17 cellular contexts compared by ENCODE assay signal in genomic region chrX:68868316-68868715, GRCh38.
"Had no signal": no experiment of that assay in that cellular context is flagged by ENCODE, and none has a peak within 500 bp of the region (broad histone marks: within the 10 kb centered on the region; RNA-seq: fewer than 3 reads in every experiment).

No MANE protein-coding gene starts in this region.

- H3K9me3 ChIP-seq: breast epithelium, left ventricle myocardium inferior, sigmoid colon, tibial nerve had no signal

- H3K27me3 Mint-ChIP-seq: activated CD4-positive, alpha-beta memory T cell treated with anti-CD3 and anti-CD28 coated beads, Interleukin-2, amount 10 ng/mL, durations not matched to agents 7 days and 5 days; activated CD4-positive, alpha-beta T cell treated with anti-CD3 and anti-CD28 coated beads for 36 hours; activated naive CD8-positive, alpha-beta T cell treated with anti-CD3 and anti-CD28 coated beads for 36 hours had no signal

- H3K27me3 ChIP-seq: neural progenitor cell, sigmoid colon, tibial nerve had no signal

- H3K27ac ChIP-seq: breast epithelium, dorsolateral prefrontal cortex, left ventricle myocardium inferior, neural progenitor cell, sigmoid colon had no signal

- H3K4me3 ChIP-seq: breast epithelium, dorsolateral prefrontal cortex, left ventricle myocardium inferior, neural progenitor cell, sigmoid colon, tibial nerve had no signal

- H3K9ac ChIP-seq: neural progenitor cell had no signal

- H3K27ac Mint-ChIP-seq: activated CD4-positive, alpha-beta memory T cell treated with anti-CD3 and anti-CD28 coated beads, Interleukin-2, amount 10 ng/mL, durations not matched to agents 7 days and 5 days; activated naive CD8-positive, alpha-beta T cell treated with anti-CD3 and anti-CD28 coated beads for 36 hours; activated T-cell treated with anti-CD3 and anti-CD28 coated beads, Interleukin-2, amount 50 U/mL, for 72 hours; memory B cell; stimulated activated naive B cell treated with anti-CD40 and anti-IgM and Interleukin-4, amounts not matched to agents 10 μg/mL and 1 μg/mL and 100 μg/mL, for 72 hours; T-helper 1 cell treated with Interleukin-12 subunit alpha and Interleukin-12 subunit beta and Interleukin-4 antibody, amounts not matched to agents 30 μg/mL and 1 μg/mL, for 36 hours had no signal

- H2AFZ ChIP-seq: neural progenitor cell had no signal

- ATAC-seq: stimulated activated naive B cell treated with anti-CD40 and anti-IgM and Interleukin-4, amounts not matched to agents 10 μg/mL and 1 μg/mL and 100 μg/mL, for 72 hours had no signal

- H3K9me3 Mint-ChIP-seq: activated CD4-positive, alpha-beta memory T cell treated with anti-CD3 and anti-CD28 coated beads, Interleukin-2, amount 10 ng/mL, durations not matched to agents 7 days and 5 days; activated naive CD8-positive, alpha-beta T cell treated with anti-CD3 and anti-CD28 coated beads for 36 hours; activated T-cell treated with anti-CD3 and anti-CD28 coated beads, Interleukin-2, amount 50 U/mL, for 72 hours; memory B cell; neural progenitor cell; stimulated activated naive B cell treated with anti-CD40 and anti-IgM and Interleukin-4, amounts not matched to agents 10 μg/mL and 1 μg/mL and 100 μg/mL, for 72 hours; T-helper 1 cell treated with Interleukin-12 subunit alpha and Interleukin-12 subunit beta and Interleukin-4 antibody, amounts not matched to agents 30 μg/mL and 1 μg/mL, for 36 hours had no signal

- H3K36me3 ChIP-seq: breast epithelium, left ventricle myocardium inferior, neural progenitor cell, sigmoid colon, tibial nerve had no signal

- DNase-seq: activated CD4-positive, alpha-beta memory T cell treated with anti-CD3 and anti-CD28 coated beads, Interleukin-2, amount 10 ng/mL, durations not matched to agents 7 days and 5 days; activated CD4-positive, alpha-beta T cell treated with anti-CD3 and anti-CD28 coated beads for 36 hours; activated CD8-positive, alpha-beta memory T cell treated with anti-CD3 and anti-CD28 coated beads, Interleukin-2, amount 50 U/mL, for 4 hours; activated naive CD8-positive, alpha-beta T cell treated with anti-CD3 and anti-CD28 coated beads for 36 hours; activated T-cell treated with anti-CD3 and anti-CD28 coated beads, Interleukin-2, amount 50 U/mL, for 72 hours; dorsolateral prefrontal cortex; erythroblast; kidney; sigmoid colon; stimulated activated CD4-positive, alpha-beta T cell treated with anti-CD3 and anti-CD28 coated beads, Interleukin-12 subunit alpha, Interleukin-12 subunit beta, amount 100 ng/mL, for 4 hours; stimulated activated naive B cell treated with anti-CD40 and anti-IgM and Interleukin-4, amounts not matched to agents 10 μg/mL and 1 μg/mL and 100 μg/mL, for 72 hours had no signal

- H3K4me1 Mint-ChIP-seq: memory B cell had no signal

- H3K4me1 ChIP-seq: breast epithelium, sigmoid colon, tibial nerve had no signal

- H3K36me3 Mint-ChIP-seq: activated naive CD8-positive, alpha-beta T cell treated with anti-CD3 and anti-CD28 coated beads for 36 hours; memory B cell; neural progenitor cell; stimulated activated naive B cell treated with anti-CD40 and anti-IgM and Interleukin-4, amounts not matched to agents 10 μg/mL and 1 μg/mL and 100 μg/mL, for 72 hours had no signal

- H3K4me3 Mint-ChIP-seq: activated CD4-positive, alpha-beta memory T cell treated with anti-CD3 and anti-CD28 coated beads, Interleukin-2, amount 10 ng/mL, durations not matched to agents 7 days and 5 days; activated CD4-positive, alpha-beta T cell treated with anti-CD3 and anti-CD28 coated beads for 36 hours; activated naive CD8-positive, alpha-beta T cell treated with anti-CD3 and anti-CD28 coated beads for 36 hours; activated T-cell treated with anti-CD3 and anti-CD28 coated beads, Interleukin-2, amount 50 U/mL, for 72 hours; memory B cell; neural progenitor cell; stimulated activated naive B cell treated with anti-CD40 and anti-IgM and Interleukin-4, amounts not matched to agents 10 μg/mL and 1 μg/mL and 100 μg/mL, for 72 hours; T-helper 1 cell treated with Interleukin-12 subunit alpha and Interleukin-12 subunit beta and Interleukin-4 antibody, amounts not matched to agents 30 μg/mL and 1 μg/mL, for 36 hours had no signal
